2 cellular contexts compared by ENCODE assay signal in the genomic region with DNA sequence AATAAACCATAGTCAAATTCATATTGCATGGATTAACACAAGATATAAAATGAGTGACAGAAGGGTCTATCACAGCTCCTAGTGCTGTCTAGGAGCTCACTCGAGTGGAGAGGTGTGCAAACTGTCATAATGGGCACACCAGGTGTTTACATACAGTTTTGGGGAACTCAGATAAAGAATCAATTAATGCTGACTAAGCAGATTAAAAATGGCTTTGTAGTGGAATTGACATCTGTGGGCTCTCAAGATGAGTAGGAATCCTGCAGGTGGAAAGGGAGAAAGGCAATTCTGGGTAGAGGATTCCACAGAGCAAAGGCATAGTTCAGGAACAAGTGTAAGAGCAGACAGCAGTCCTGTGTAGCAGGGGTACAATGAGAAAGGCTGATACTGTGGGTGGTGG.
TF ChIP-seq lines count a peak whose summit lies in the region.

No MANE protein-coding gene starts in this region.

TF ChIP-seq in IMR-90, 13 proteins besides CTCF, POLR2A, EP300 and RAD21:
- no peak for TF ChIP-seq NFE2L2 (IDR thresholded peaks at IDR 0.05; ENCODE audit: low read depth, low read length)
- peak; percentile 99 for TF ChIP-seq MAFK (IDR thresholded peaks at IDR 0.05; ENCODE audit: low read depth, low read length)
- TF ChIP-seq CHD1 (IDR thresholded peaks at IDR 0.05; ENCODE audit: low read depth, low read length), result no peak

TF ChIP-seq in H1, 55 proteins besides CTCF, POLR2A, EP300 and RAD21:
- TF ChIP-seq SRF (IDR thresholded peaks at IDR 0.05; ENCODE audit: low read depth, low read length) (no peak), MAFK (IDR thresholded peaks at IDR 0.05; ENCODE audit: low read depth, low read length) (peak; percentile 97), BRCA1 (IDR thresholded peaks at IDR 0.05; ENCODE audit: low read depth, low read length) (no peak)
- TF ChIP-seq, protein P1, sequence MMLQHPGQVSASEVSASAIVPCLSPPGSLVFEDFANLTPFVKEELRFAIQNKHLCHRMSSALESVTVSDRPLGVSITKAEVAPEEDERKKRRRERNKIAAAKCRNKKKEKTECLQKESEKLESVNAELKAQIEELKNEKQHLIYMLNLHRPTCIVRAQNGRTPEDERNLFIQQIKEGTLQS (IDR thresholded peaks at IDR 0.05; ENCODE audit: insufficient read depth, low read depth, low read length), result no peak
TF ChIP-seq in H1: peak in this region for 1.
